1 cellular context compared by ENCODE assay signal in the genomic region with DNA sequence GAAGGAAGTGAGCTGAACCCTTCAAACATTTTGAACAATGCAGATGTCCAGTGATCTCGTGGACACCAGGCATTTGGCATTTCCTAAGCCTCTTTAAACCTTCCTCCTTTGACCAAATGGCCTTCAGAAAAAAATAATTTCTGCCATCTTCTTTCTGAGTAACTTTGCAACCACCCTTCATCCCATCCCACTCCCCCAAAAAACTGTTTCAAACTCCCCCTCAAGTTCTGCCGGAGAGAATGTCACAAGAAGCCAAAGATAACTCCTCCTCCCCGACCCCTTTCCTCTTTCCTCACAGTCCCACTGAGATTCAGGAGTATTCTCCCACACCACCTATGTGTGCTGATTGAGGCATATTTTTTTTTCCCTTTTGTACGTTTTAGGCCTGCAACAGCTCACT.
TF ChIP-seq lines count a peak whose summit lies in the region.

No MANE protein-coding gene starts in this region.

TF ChIP-seq in HEK293, 187 proteins besides CTCF, POLR2A, EP300 and RAD21 (continued from another document):
- TF ChIP-seq, protein P1, sequence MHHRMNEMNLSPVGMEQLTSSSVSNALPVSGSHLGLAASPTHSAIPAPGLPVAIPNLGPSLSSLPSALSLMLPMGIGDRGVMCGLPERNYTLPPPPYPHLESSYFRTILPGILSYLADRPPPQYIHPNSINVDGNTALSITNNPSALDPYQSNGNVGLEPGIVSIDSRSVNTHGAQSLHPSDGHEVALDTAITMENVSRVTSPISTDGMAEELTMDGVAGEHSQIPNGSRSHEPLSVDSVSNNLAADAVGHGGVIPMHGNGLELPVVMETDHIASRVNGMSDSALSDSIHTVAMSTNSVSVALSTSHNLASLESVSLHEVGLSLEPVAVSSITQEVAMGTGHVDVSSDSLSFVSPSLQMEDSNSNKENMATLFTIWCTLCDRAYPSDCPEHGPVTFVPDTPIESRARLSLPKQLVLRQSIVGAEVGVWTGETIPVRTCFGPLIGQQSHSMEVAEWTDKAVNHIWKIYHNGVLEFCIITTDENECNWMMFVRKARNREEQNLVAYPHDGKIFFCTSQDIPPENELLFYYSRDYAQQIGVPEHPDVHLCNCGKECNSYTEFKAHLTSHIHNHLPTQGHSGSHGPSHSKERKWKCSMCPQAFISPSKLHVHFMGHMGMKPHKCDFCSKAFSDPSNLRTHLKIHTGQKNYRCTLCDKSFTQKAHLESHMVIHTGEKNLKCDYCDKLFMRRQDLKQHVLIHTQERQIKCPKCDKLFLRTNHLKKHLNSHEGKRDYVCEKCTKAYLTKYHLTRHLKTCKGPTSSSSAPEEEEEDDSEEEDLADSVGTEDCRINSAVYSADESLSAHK (tag by site-specific recombination; IDR thresholded peaks at IDR 0.05) = peak; percentile 93
